10 cellular contexts compared by ENCODE assay signal in the genomic region with DNA sequence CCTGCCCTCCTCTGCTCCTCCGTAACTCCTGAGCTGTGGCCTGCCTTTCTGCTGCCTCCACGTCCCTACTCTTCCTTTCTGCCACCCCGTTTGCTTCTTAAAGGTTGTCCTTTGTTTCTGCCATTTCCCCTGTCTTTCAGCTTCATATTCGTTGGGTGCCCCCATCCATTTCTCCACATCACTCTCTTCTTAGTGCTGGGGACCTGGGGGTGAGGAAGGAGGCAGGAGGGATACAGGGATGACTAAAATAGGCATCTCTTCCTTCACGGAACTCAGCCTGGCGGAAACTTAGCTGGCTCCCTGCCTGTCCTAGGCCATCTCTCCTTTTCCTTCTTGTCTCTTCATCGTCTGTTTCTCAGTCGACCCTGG.
A peak's percentile ranks its signal among the peaks of the same experiment; 100 is the strongest.
DNase-seq lines count a peak whose midpoint lies in the region; ATAC-seq and TF ChIP-seq lines count a peak whose summit lies in the region.
"Had no signal": no experiment of that assay in that cellular context is flagged by ENCODE, and none has a peak within 500 bp of the region (broad histone marks: within the 10 kb centered on the region; RNA-seq: fewer than 3 reads in every experiment).

No MANE protein-coding gene starts in this region.

- H3K36me3 ChIP-seq in OCI-LY7 (ENCODE audit: insufficient read depth, low read length) (no peaks in the 10 kb centered on the region), endodermal cell (ENCODE audit: control insufficient read depth, insufficient read depth, low read length) (no peaks in the 10 kb centered on the region), osteoblast (ENCODE audit: insufficient read depth, low read length) (no peaks in the 10 kb centered on the region)

- H3K9me2 ChIP-seq in OCI-LY7 (ENCODE audit: insufficient read depth, low read length) = no peaks in the 10 kb centered on the region

- TF ChIP-seq CTCF in C4-2B (conservative IDR thresholded peaks at IDR 0.05) = peak; percentile 31
- TF ChIP-seq CTCF in OCI-LY7 (conservative IDR thresholded peaks at IDR 0.05; ENCODE audit: low read length) = peak; percentile 49; the same call in 1 of the 2 replicates
- TF ChIP-seq CTCF in endodermal cell (conservative IDR thresholded peaks at IDR 0.05) = no peak
- no peak for TF ChIP-seq CTCF in osteoblast (IDR thresholded peaks at IDR 0.05; ENCODE audit: extremely low read depth, low read depth, low read length)

- 43 to 49% methylated on average over 6 to 8 of the region's 8 CpGs for WGBS in endodermal cell (ENCODE audit: insufficient coverage in 1 of 2, insufficient read length in 1 of 2), 2 experiments

- peaks cover 3% of the 10 kb centered on the region for H3K9me3 Mint-ChIP-seq in endodermal cell

- H3K4me3 Mint-ChIP-seq in endodermal cell = peak overlapping the region; percentile 59

- H3K27me3 ChIP-seq in endodermal cell (ENCODE audit: control insufficient read depth, insufficient read depth, low read length, poor library complexity, severe bottlenecking) = peaks cover 32% of the 10 kb centered on the region
- H3K27me3 ChIP-seq in osteoblast (ENCODE audit: insufficient read depth, low read length) = peaks cover 2% of the 10 kb centered on the region

- peak overlapping the region; percentile 86 for H3K4me2 ChIP-seq in OCI-LY7 (ENCODE audit: low read length)
- peak overlapping the region; percentile 79 for H3K4me2 ChIP-seq in osteoblast (ENCODE audit: insufficient read depth, low read length)

- H4K20me1 ChIP-seq in OCI-LY7 (ENCODE audit: insufficient read depth, low read length) (no peaks in the 10 kb centered on the region), osteoblast (ENCODE audit: insufficient read depth, low read length) (no peaks in the 10 kb centered on the region)

- peaks cover 46% of the 10 kb centered on the region for H3K27me3 Mint-ChIP-seq in endodermal cell (ENCODE audit: insufficient read depth)

- H3K27ac ChIP-seq in C4-2B = no peak overlapping the region
- no peak overlapping the region for H3K27ac ChIP-seq in OCI-LY7 (ENCODE audit: low read depth, low read length, poor library complexity, severe bottlenecking)
- H3K27ac ChIP-seq in endodermal cell (ENCODE audit: low read depth, low read length) = no peak overlapping the region
- no peak overlapping the region for H3K27ac ChIP-seq in osteoblast (ENCODE audit: low read depth, low read length)

- no peak for DNase-seq in OCI-LY7 (ENCODE audit: low spot score)
- no peak for DNase-seq in endodermal cell
- DNase-seq in osteoblast (ENCODE audit: insufficient read length, low spot score, missing footprints) = no peak
- DNase-seq in activated CD4-positive, CD25-positive, alpha-beta regulatory T cell (lab: John Stamatoyannopoulos, UW) = no peak
- DNase-seq in activated CD4-positive, CD25-positive, alpha-beta regulatory T cell treated with anti-CD3 and anti-CD28 coated beads, Interleukin-2, amount 50 U/mL, for 72 hours = no peak
- no peak for DNase-seq in left colon
- DNase-seq: activated gamma-delta T cell, NCI-H345 had no signal

- no peaks in the 10 kb centered on the region for H3K9me3 ChIP-seq in OCI-LY7 (ENCODE audit: low read length)
- no peaks in the 10 kb centered on the region for H3K9me3 ChIP-seq in endodermal cell (ENCODE audit: control insufficient read depth, low read length)
- H3K9me3 ChIP-seq in osteoblast (ENCODE audit: low read depth, low read length) = no peaks in the 10 kb centered on the region

- intact Hi-C loops in OCI-LY7 (cut with micrococcal nuclease; ENCODE audit: unreplicated experiment) = no loop called here
- intact Hi-C loops in left colon (cut with DNase I, micrococcal nuclease) = no loop called here

- H2AFZ ChIP-seq in OCI-LY7 (ENCODE audit: low read length) (peak overlapping the region; percentile 87), osteoblast (ENCODE audit: low read length) (peak overlapping the region; percentile 46)

- no peak overlapping the region for H3K27ac Mint-ChIP-seq in endodermal cell

- H3K36me3 Mint-ChIP-seq in endodermal cell (ENCODE audit: low read depth) = no peaks in the 10 kb centered on the region

- ATAC-seq in HG02642 (IDR thresholded peaks at IDR 0.05; ENCODE audit: poor library complexity, unreplicated experiment) = no peak
- ATAC-seq in left colon = no peak

- BruUV-seq in OCI-LY7 (replicated peaks; lab: Mats Ljungman, UMichigan) = no TSS peak

- H3K79me2 ChIP-seq in OCI-LY7 (ENCODE audit: insufficient read depth, low read depth, low read length) = no peaks in the 10 kb centered on the region
- H3K79me2 ChIP-seq in osteoblast (ENCODE audit: insufficient read depth, low read length) = no peaks in the 10 kb centered on the region

- CTCF ChIA-PET in OCI-LY7 (lab: Charles Lee; ENCODE audit: unreplicated experiment) = no interaction called here

- H3K4me3 ChIP-seq in OCI-LY7 (ENCODE audit: low read depth, low read length, poor library complexity, severe bottlenecking) (peak overlapping the region; percentile 67), endodermal cell (ENCODE audit: low read length) (peak overlapping the region; percentile 76), osteoblast (ENCODE audit: insufficient read depth, low read length) (peak overlapping the region; percentile 74)

- POLR2A ChIA-PET in OCI-LY7 (lab: Charles Lee) = interaction anchor here (0.5 kb wide), 1 partner anchor 631 kb away, joined by 3 read pairs; no protein-coding TSS in a partner anchor

- peaks cover 19% of the 10 kb centered on the region for H3K4me1 Mint-ChIP-seq in endodermal cell

- no peak overlapping the region for H3K9ac ChIP-seq in endodermal cell (ENCODE audit: extremely low read depth, low read length, poor library complexity, severe bottlenecking)

- H3K4me1 ChIP-seq in OCI-LY7 (ENCODE audit: insufficient read depth, low read length, poor library complexity, severe bottlenecking) (peaks cover 30% of the 10 kb centered on the region), endodermal cell (ENCODE audit: control insufficient read depth, insufficient read depth, low read length) (peaks cover 2% of the 10 kb centered on the region), osteoblast (ENCODE audit: insufficient read depth, low read length) (peaks cover 4% of the 10 kb centered on the region)

Comparison
In these comparisons a context has a peak if more than half of its experiments do, and no peak if none do; other contexts are left out.
1. CTCF ChIP-seq: peak in C4-2B (single experiment) and OCI-LY7 (single experiment); none in endodermal cell (single experiment) and osteoblast (single experiment).
2. Peak in every context shown above with its lines, with median percentiles within 50 percentile points of each other: H3K4me3 ChIP-seq.